In the genomic region with DNA sequence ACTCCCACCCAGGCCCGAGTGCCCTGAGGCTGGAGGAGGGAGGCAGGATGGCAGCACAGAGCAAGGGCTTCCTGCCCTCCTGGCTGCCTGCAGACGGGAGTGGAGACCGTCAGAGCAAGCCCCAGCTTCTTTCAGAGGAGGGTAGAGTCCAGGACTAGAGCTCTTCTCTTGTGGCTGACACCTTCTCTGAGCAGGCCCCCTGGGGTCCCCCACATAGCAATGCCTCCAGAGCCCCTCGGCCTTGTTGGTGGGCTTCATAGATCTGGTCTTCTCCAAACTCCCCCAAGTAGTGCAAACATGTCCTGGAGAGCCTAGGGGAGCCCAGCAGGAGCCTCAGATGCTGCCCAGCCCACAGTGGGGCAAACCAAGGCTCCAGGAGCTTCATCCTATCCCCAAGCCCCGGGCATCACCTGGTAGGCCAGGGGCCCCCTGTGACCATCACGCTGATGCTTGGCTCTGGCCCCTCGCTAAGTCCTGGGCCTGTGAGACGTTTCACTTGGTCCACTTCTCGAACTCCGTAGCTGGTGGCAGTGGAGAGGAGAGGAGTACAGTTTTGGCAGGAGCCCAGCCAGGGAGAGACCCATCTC, we compare ENCODE assay signal across 13 cellular contexts. TPM values are rescaled to one million over a fixed set of nuclear protein-coding genes. Genes with fewer than 3 reads are reported as not detected.
DNase-seq lines count a peak whose midpoint lies in the region; ATAC-seq and TF ChIP-seq lines count a peak whose summit lies in the region.
"Had no signal": no experiment of that assay in that cellular context is flagged by ENCODE, and none has a peak within 500 bp of the region (broad histone marks: within the 10 kb centered on the region; RNA-seq: fewer than 3 reads in every experiment).

No MANE protein-coding gene starts in this region.

- H3K9me3 Mint-ChIP-seq in stimulated activated naive CD8-positive, alpha-beta T cell treated with anti-CD3 and anti-CD28 coated beads, Interleukin-15, Interleukin-2, amounts not matched to agents 100 ng/mL and 50 ng/mL, for 24 hours: no peaks in the 10 kb centered on the region
- H3K9me3 Mint-ChIP-seq in stimulated activated naive CD8-positive, alpha-beta T cell treated with anti-CD3 and anti-CD28 coated beads, Interleukin-15, amount 100 ng/mL, for 72 hours: no peaks in the 10 kb centered on the region
- H3K9me3 Mint-ChIP-seq in effector memory CD8-positive, alpha-beta T cell: no peaks in the 10 kb centered on the region
- H3K9me3 Mint-ChIP-seq: neural crest cell had no signal

- DNase-seq in stimulated activated naive CD8-positive, alpha-beta T cell treated with anti-CD3 and anti-CD28 coated beads, Interleukin-15, amount 100 ng/mL, for 72 hours: no peak
- no peak for DNase-seq in NB4 (ENCODE audit: low read depth)
- no peak for DNase-seq in effector memory CD8-positive, alpha-beta T cell
- peak; percentile 59 for DNase-seq in upper lobe of right lung
- no peak for DNase-seq in NK-92 (lab: John Stamatoyannopoulos, UW; ENCODE audit: unreplicated experiment)
- no peak for DNase-seq in substantia nigra (lab: John Stamatoyannopoulos, UW)

- H3K27ac ChIP-seq in upper lobe of right lung: no peak overlapping the region
- H3K27ac ChIP-seq in substantia nigra (ENCODE audit: low read depth, low read length, poor library complexity, severe bottlenecking): no peak overlapping the region

- TF ChIP-seq POLR2A in NB4 (IDR thresholded peaks at IDR 0.05; ENCODE audit: extremely low read depth, insufficient read length): no peak

- no peaks in the 10 kb centered on the region for H3K27me3 ChIP-seq in upper lobe of right lung

- peak overlapping the region; percentile 55 for H3K27ac Mint-ChIP-seq in stimulated activated naive CD8-positive, alpha-beta T cell treated with anti-CD3 and anti-CD28 coated beads, Interleukin-15, Interleukin-2, amounts not matched to agents 100 ng/mL and 50 ng/mL, for 24 hours
- peak overlapping the region in 1 of 2 donors; percentile 87 for H3K27ac Mint-ChIP-seq in stimulated activated naive CD8-positive, alpha-beta T cell treated with anti-CD3 and anti-CD28 coated beads, Interleukin-15, amount 100 ng/mL, for 72 hours
- peak overlapping the region; percentile 72 to 74 for H3K27ac Mint-ChIP-seq in effector memory CD8-positive, alpha-beta T cell

- intact Hi-C loops in upper lobe of right lung (cut with DNase I): no loop called here

- ATAC-seq in stimulated activated naive CD8-positive, alpha-beta T cell treated with anti-CD3 and anti-CD28 coated beads, Interleukin-15, amount 100 ng/mL, for 72 hours: no peak
- no peak for ATAC-seq in effector memory CD8-positive, alpha-beta T cell (replicated peaks)
- no peak for ATAC-seq in upper lobe of right lung
- no peak for ATAC-seq in GM21825 (IDR thresholded peaks at IDR 0.05; ENCODE audit: unreplicated experiment)
- ATAC-seq: K562 had no signal

- H3K4me1 Mint-ChIP-seq in stimulated activated naive CD8-positive, alpha-beta T cell treated with anti-CD3 and anti-CD28 coated beads, Interleukin-15, Interleukin-2, amounts not matched to agents 100 ng/mL and 50 ng/mL, for 24 hours (ENCODE audit: low read depth): peaks cover 65% of the 10 kb centered on the region
- peaks cover 80% of the 10 kb centered on the region for H3K4me1 Mint-ChIP-seq in stimulated activated naive CD8-positive, alpha-beta T cell treated with anti-CD3 and anti-CD28 coated beads, Interleukin-15, amount 100 ng/mL, for 72 hours
- H3K4me1 Mint-ChIP-seq in effector memory CD8-positive, alpha-beta T cell (ENCODE audit: low read depth in 2 of 2): peaks cover 48 to 60% of the 10 kb centered on the region in 2 donors

- no peaks in the 10 kb centered on the region for H3K27me3 Mint-ChIP-seq in stimulated activated naive CD8-positive, alpha-beta T cell treated with anti-CD3 and anti-CD28 coated beads, Interleukin-15, Interleukin-2, amounts not matched to agents 100 ng/mL and 50 ng/mL, for 24 hours
- H3K27me3 Mint-ChIP-seq in stimulated activated naive CD8-positive, alpha-beta T cell treated with anti-CD3 and anti-CD28 coated beads, Interleukin-15, amount 100 ng/mL, for 72 hours: no peaks in the 10 kb centered on the region
- no peaks in the 10 kb centered on the region for H3K27me3 Mint-ChIP-seq in effector memory CD8-positive, alpha-beta T cell

- H3K4me1 ChIP-seq in upper lobe of right lung: peaks cover 10% of the 10 kb centered on the region

- no peaks in the 10 kb centered on the region for H3K36me3 ChIP-seq in upper lobe of right lung

- TF ChIP-seq CTCF in NB4 (IDR thresholded peaks at IDR 0.05; ENCODE audit: low read depth, low read length) (no peak), upper lobe of right lung (IDR thresholded peaks at IDR 0.05) (no peak)

- H3K9me3 ChIP-seq in upper lobe of right lung: no peaks in the 10 kb centered on the region

- H3K4me3 Mint-ChIP-seq in stimulated activated naive CD8-positive, alpha-beta T cell treated with anti-CD3 and anti-CD28 coated beads, Interleukin-15, Interleukin-2, amounts not matched to agents 100 ng/mL and 50 ng/mL, for 24 hours: peak overlapping the region; percentile 81
- H3K4me3 Mint-ChIP-seq in stimulated activated naive CD8-positive, alpha-beta T cell treated with anti-CD3 and anti-CD28 coated beads, Interleukin-15, amount 100 ng/mL, for 72 hours: peak overlapping the region in 1 of 2 donors; percentile 70
- H3K4me3 Mint-ChIP-seq in effector memory CD8-positive, alpha-beta T cell: no peak overlapping the region
- H3K4me3 Mint-ChIP-seq: CD14-positive monocyte, neural crest cell had no signal

- H3K4me3 ChIP-seq in NB4 (ENCODE audit: low read depth, low read length) (peak overlapping the region; percentile 21), upper lobe of right lung (no peak overlapping the region)
- H3K4me3 ChIP-seq: K562 had no signal

- no peaks in the 10 kb centered on the region for H3K36me3 Mint-ChIP-seq in stimulated activated naive CD8-positive, alpha-beta T cell treated with anti-CD3 and anti-CD28 coated beads, Interleukin-15, Interleukin-2, amounts not matched to agents 100 ng/mL and 50 ng/mL, for 24 hours (ENCODE audit: low read depth)
- H3K36me3 Mint-ChIP-seq in effector memory CD8-positive, alpha-beta T cell (ENCODE audit: insufficient read depth): peaks cover 17% of the 10 kb centered on the region

RNA-seq across cellular contexts. Expression of a gene that starts 2.0 kb away (rescaled TPM):
- 5.2 TPM for total RNA-seq in upper lobe of right lung
- total RNA-seq: dermis blood vessel endothelial cell, frontal cortex had no signal

RNA-seq across cellular contexts. Expression of a gene that starts 4.6 kb away (rescaled TPM):
- total RNA-seq in upper lobe of right lung: not detected
- total RNA-seq: dermis blood vessel endothelial cell, frontal cortex, K562, neural crest cell had no signal

RNA-seq across cellular contexts. Expression of a gene that starts 7.2 kb away (rescaled TPM):
- total RNA-seq in upper lobe of right lung: 1.9 TPM

RNA-seq across cellular contexts. Expression of a gene that starts 16.2 kb away (rescaled TPM):
- 4.5 TPM for total RNA-seq in upper lobe of right lung

RNA-seq across cellular contexts. Expression of a gene that starts 46.0 kb away (rescaled TPM):
- total RNA-seq in upper lobe of right lung: 70.0 TPM
